In the genomic region with DNA sequence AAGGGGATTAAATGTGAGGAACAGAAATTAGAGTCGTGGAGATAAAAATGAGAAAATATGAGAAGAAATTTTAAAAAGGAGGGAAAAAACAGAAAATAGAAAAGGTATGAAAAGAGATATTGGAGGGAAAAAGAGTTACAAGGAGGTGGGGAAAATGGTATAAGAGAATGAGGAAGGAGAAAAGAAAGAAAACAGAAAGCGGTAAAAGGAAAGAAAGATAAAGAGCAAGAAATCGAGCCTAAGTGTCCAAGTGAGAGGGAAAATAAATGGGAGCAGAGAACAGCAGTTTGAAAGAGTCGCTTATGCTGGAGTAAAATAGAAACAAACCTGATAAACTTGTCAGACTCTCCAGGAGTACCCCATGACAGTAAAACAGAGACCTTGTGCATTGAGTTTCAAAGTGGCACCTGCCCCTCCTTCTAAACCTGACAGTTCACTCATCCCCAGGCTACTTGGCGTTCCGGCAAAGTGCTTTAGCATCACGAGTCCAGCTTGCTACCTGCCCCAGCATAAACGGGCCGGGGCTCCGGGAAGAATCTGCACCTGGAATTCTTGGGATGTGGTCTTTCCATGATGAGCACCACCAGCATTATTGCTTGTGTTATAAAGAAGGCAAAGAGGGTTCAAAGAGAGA, we compare ENCODE assay signal across 8 cellular contexts. TPM values are rescaled to one million over a fixed set of nuclear protein-coding genes. Genes with fewer than 3 reads are reported as not detected.
DNase-seq lines count a peak whose midpoint lies in the region; ATAC-seq, FAIRE-seq and TF ChIP-seq lines count a peak whose summit lies in the region.

No MANE protein-coding gene starts in this region.

- no peaks in the 10 kb centered on the region for H3K9me3 Mint-ChIP-seq in activated T-cell treated with anti-CD3 and anti-CD28 coated beads, Interleukin-2, amount 50 U/mL, for 24 hours

- H3K36me3 Mint-ChIP-seq in activated T-cell treated with anti-CD3 and anti-CD28 coated beads, Interleukin-2, amount 50 U/mL, for 24 hours (ENCODE audit: low read depth) = no peaks in the 10 kb centered on the region
- H3K36me3 Mint-ChIP-seq in T-helper 17 cell (ENCODE audit: low read depth) = peaks cover 3% of the 10 kb centered on the region

- no peak for TF ChIP-seq CTCF in spleen (IDR thresholded peaks at IDR 0.05 in 8 of 11, conservative IDR thresholded peaks at IDR 0.05 in 3 of 11)

- H3K4me3 ChIP-seq in right cardiac atrium (ENCODE audit: low read length) (peak overlapping the region; percentile 57), spleen (peak overlapping the region in 6 of 8 donors; percentile 45 to 77 (median 65))

- no peak for DNase-seq in activated T-cell treated with anti-CD3 and anti-CD28 coated beads, Interleukin-2, amount 50 U/mL, for 24 hours
- DNase-seq in activated T-cell treated with anti-CD3 and anti-CD28 coated beads for 4 hours = no peak
- DNase-seq in T-helper 17 cell = no peak
- DNase-seq in right cardiac atrium = no peak
- DNase-seq in spleen = no peak
- no peak for DNase-seq in OCI-M2 (lab: John Stamatoyannopoulos, UW; ENCODE audit: unreplicated experiment)
- DNase-seq in GM12892 (ENCODE audit: insufficient read length) = no peak

- H3K27me3 ChIP-seq in right cardiac atrium (ENCODE audit: control insufficient read depth, insufficient read depth) = no peaks in the 10 kb centered on the region
- peaks cover 0 to 45% (median 0%) of the 10 kb centered on the region in 7 donors for H3K27me3 ChIP-seq in spleen (replicated peaks in 1 of 7)

- no peak for FAIRE-seq in GM12892 (lab: Jason Lieb, UNC)

- intact Hi-C loops in right cardiac atrium (cut with DNase I) (no loop called here), spleen (cut with DNase I; ENCODE audit: low total_unique reads) (no loop called here)

- 9% methylated on average over 10 of the region's 10 CpGs for WGBS in right cardiac atrium
- 7 to 12% (median 8%) methylated on average over 10 of the region's 10 CpGs for WGBS in spleen, 5 donors

- H3K27me3 Mint-ChIP-seq in activated T-cell treated with anti-CD3 and anti-CD28 coated beads, Interleukin-2, amount 50 U/mL, for 24 hours = peaks cover 32% of the 10 kb centered on the region
- peaks cover 5% of the 10 kb centered on the region for H3K27me3 Mint-ChIP-seq in T-helper 17 cell

- H3K9me3 ChIP-seq in T-helper 17 cell (ENCODE audit: control insufficient read depth, low read length, poor library complexity, severe bottlenecking) (no peaks in the 10 kb centered on the region), right cardiac atrium (ENCODE audit: control insufficient read depth, low read length) (no peaks in the 10 kb centered on the region), spleen (no peaks in the 10 kb centered on the region)

- no peaks in the 10 kb centered on the region for H3K4me1 ChIP-seq in right cardiac atrium (ENCODE audit: control insufficient read depth, insufficient read depth, low read length)
- H3K4me1 ChIP-seq in spleen = peaks cover 7 to 40% (median 26%) of the 10 kb centered on the region in 6 donors

- peak overlapping the region; percentile 71 for H3K4me3 Mint-ChIP-seq in activated T-cell treated with anti-CD3 and anti-CD28 coated beads, Interleukin-2, amount 50 U/mL, for 24 hours
- no peak overlapping the region for H3K4me3 Mint-ChIP-seq in T-helper 17 cell

- no peaks in the 10 kb centered on the region for H3K36me3 ChIP-seq in spleen

- H3K27ac ChIP-seq in right cardiac atrium (ENCODE audit: low read length) (peak overlapping the region; percentile 47), spleen (no peak overlapping the region)

- ATAC-seq in T-helper 17 cell (no peak), right cardiac atrium (no peak), GM21447 (IDR thresholded peaks at IDR 0.05; ENCODE audit: unreplicated experiment) (no peak)

- H3K4me1 Mint-ChIP-seq in activated T-cell treated with anti-CD3 and anti-CD28 coated beads, Interleukin-2, amount 50 U/mL, for 24 hours (ENCODE audit: low read depth) = peaks cover 24% of the 10 kb centered on the region
- H3K4me1 Mint-ChIP-seq in T-helper 17 cell = peaks cover 15% of the 10 kb centered on the region

- no peak for TF ChIP-seq POLR2A in spleen (IDR thresholded peaks at IDR 0.05)
- TF ChIP-seq POLR2A in GM12892 (IDR thresholded peaks at IDR 0.05; ENCODE audit: low read depth, low read length) = no peak

- H3K27ac Mint-ChIP-seq in activated T-cell treated with anti-CD3 and anti-CD28 coated beads, Interleukin-2, amount 50 U/mL, for 24 hours = peak overlapping the region; percentile 57
- peak overlapping the region; percentile 41 for H3K27ac Mint-ChIP-seq in T-helper 17 cell

RNA-seq across cellular contexts. Expression of gene NEGR1, which starts 0.6 kb away (rescaled TPM):
- total RNA-seq in T-helper 17 cell (under 1 TPM in 1 of 2 donors, not detected in 1; 0.08 TPM), right cardiac atrium (10 to 100 TPM; 17.2 to 26.1 (median 24.9) TPM), spleen (1 to 10 TPM in 2 of 7 donors, under 1 TPM in 5; 0.26 to 1.3 (median 0.55) TPM)
- polyA plus RNA-seq in right cardiac atrium (9.1 TPM), spleen (under 1 TPM; 0.07 to 0.70 (median 0.33) TPM)
- not detected for polyA plus RNA-seq in GM12892 (2012; ENCODE audit: missing spikeins)

Comparison
In these comparisons a context has a peak if more than half of its experiments do, and no peak if none do; other contexts are left out.
1. RNA of gene NEGR1, which starts 0.6 kb away (total RNA-seq): 17.2 to 26.1 TPM in right cardiac atrium; 0.26 to 1.3 TPM in spleen and 0.08 TPM in T-helper 17 cell; every median in the first group is over 4 times any median in the second.